Comparison of ENCODE assay signal across 27 cellular contexts in genomic region chr3:86961297-86961696, GRCh38. TPM values are rescaled to one million over a fixed set of nuclear protein-coding genes. Genes with fewer than 3 reads are reported as not detected.
DNase-seq lines count a peak whose midpoint lies in the region; ATAC-seq, FAIRE-seq and TF ChIP-seq lines count a peak whose summit lies in the region.
"Had no signal": no experiment of that assay in that cellular context is flagged by ENCODE, and none has a peak within 500 bp of the region (broad histone marks: within the 10 kb centered on the region; RNA-seq: fewer than 3 reads in every experiment).

No MANE protein-coding gene starts in this region.

- POLR2A ChIA-PET in activated CD8-positive, alpha-beta T cell treated with anti-CD3 and anti-CD28 coated beads, Interleukin-2, amount 10 ng/mL, durations not matched to agents 7 days and 5 days (lab: Charles Lee), result no interaction called here

- no peaks in the 10 kb centered on the region for H3K27me3 ChIP-seq in skeletal muscle satellite cell (ENCODE audit: control insufficient read depth, insufficient read depth, low read length)
- H3K27me3 ChIP-seq: right atrium auricular region had no signal

- TF ChIP-seq POLR2A in H54 (IDR thresholded peaks at IDR 0.05; ENCODE audit: low read depth, low read length), result no peak

- H3K36me3 Mint-ChIP-seq in activated CD8-positive, alpha-beta T cell treated with anti-CD3 and anti-CD28 coated beads, Interleukin-2, amount 10 ng/mL, durations not matched to agents 7 days and 5 days (ENCODE audit: low read depth), result no peaks in the 10 kb centered on the region
- H3K36me3 Mint-ChIP-seq: activated naive CD8-positive, alpha-beta T cell; CD4-positive, alpha-beta memory T cell had no signal

- H3K4me1 ChIP-seq in skeletal muscle satellite cell (ENCODE audit: control insufficient read depth, insufficient read depth, low read length), result peaks cover 44% of the 10 kb centered on the region
- H3K4me1 ChIP-seq: parathyroid adenoma, right atrium auricular region had no signal

- no peak overlapping the region for H3K4me3 ChIP-seq in fibroblast of pulmonary artery (replicated peaks; ENCODE audit: low read depth, low read length)
- no peak overlapping the region for H3K4me3 ChIP-seq in skeletal muscle satellite cell (ENCODE audit: low read length)
- H3K4me3 ChIP-seq: mucosa of descending colon, right atrium auricular region, thoracic aorta had no signal

- FAIRE-seq in H54 (lab: Jason Lieb, UNC), result peak; percentile 78
- FAIRE-seq: G401.6, GM18507, islet of Langerhans had no signal

- no peaks in the 10 kb centered on the region for H3K4me1 Mint-ChIP-seq in activated CD8-positive, alpha-beta T cell treated with anti-CD3 and anti-CD28 coated beads, Interleukin-2, amount 10 ng/mL, durations not matched to agents 7 days and 5 days (ENCODE audit: low read depth)
- H3K4me1 Mint-ChIP-seq: CD4-positive, alpha-beta memory T cell; nephron progenitor cell had no signal

- H3K27me3 Mint-ChIP-seq in activated CD8-positive, alpha-beta T cell treated with anti-CD3 and anti-CD28 coated beads, Interleukin-2, amount 10 ng/mL, durations not matched to agents 7 days and 5 days (ENCODE audit: low read depth), result no peaks in the 10 kb centered on the region
- H3K27me3 Mint-ChIP-seq: activated naive CD8-positive, alpha-beta T cell; CD4-positive, alpha-beta memory T cell had no signal

- DNase-seq in H54 (ENCODE audit: insufficient read length, low spot score) (no peak), amniotic epithelial cell (ENCODE audit: low read depth) (peak; percentile 81), fibroblast of pulmonary artery (ENCODE audit: low read depth) (peak; percentile 55), AG20443 (ENCODE audit: low spot score) (no peak), NCI-H748 (lab: John Stamatoyannopoulos, UW; ENCODE audit: unreplicated experiment) (no peak)
- no peak for DNase-seq in activated CD8-positive, alpha-beta T cell treated with anti-CD3 and anti-CD28 coated beads, Interleukin-2, amount 10 ng/mL, durations not matched to agents 7 days and 5 days
- DNase-seq: CD4-positive, alpha-beta memory T cell; effector memory CD4-positive, alpha-beta T cell; mucosa of descending colon; NCI-H1092; NCI-H187 treated with DMSO at 0.1 percent for 48 hours; NCI-H2227 treated with DMSO at 0.1 percent for 48 hours; NCI-H774; nephron progenitor cell; stimulated activated CD4-positive, alpha-beta T cell treated with anti-CD3 and anti-CD28 coated beads, Interleukin-12 subunit alpha, Interleukin-12 subunit beta, amount 100 ng/mL, for 4 hours; stimulated activated CD4-positive, alpha-beta T cell treated with anti-CD3 and anti-CD28 coated beads, Interleukin-4, amount 100 ng/mL, for 4 hours; stimulated activated naive CD4-positive, alpha-beta T cell had no signal

- H3K4me3 Mint-ChIP-seq in activated CD8-positive, alpha-beta T cell treated with anti-CD3 and anti-CD28 coated beads, Interleukin-2, amount 10 ng/mL, durations not matched to agents 7 days and 5 days, result no peak overlapping the region
- H3K4me3 Mint-ChIP-seq: activated naive CD8-positive, alpha-beta T cell; CD4-positive, alpha-beta memory T cell; nephron progenitor cell; T-helper 2 cell treated with Interferon-gamma antibody and Interleukin-4, amounts not matched to agents 5 μg/mL and 100 μg/mL, for 36 hours had no signal

- peaks cover 69% of the 10 kb centered on the region for H3K36me3 ChIP-seq in skeletal muscle satellite cell (ENCODE audit: insufficient read depth, low read length)
- H3K36me3 ChIP-seq: right atrium auricular region, thoracic aorta had no signal

- peak overlapping the region; percentile 31 for H3K4me2 ChIP-seq in skeletal muscle satellite cell (ENCODE audit: low read length)

- TF ChIP-seq CTCF in fibroblast of pulmonary artery (IDR thresholded peaks at IDR 0.05; ENCODE audit: low read length, missing control alignments), result no peak

- no peaks in the 10 kb centered on the region for H3K9me3 Mint-ChIP-seq in activated CD8-positive, alpha-beta T cell treated with anti-CD3 and anti-CD28 coated beads, Interleukin-2, amount 10 ng/mL, durations not matched to agents 7 days and 5 days (ENCODE audit: insufficient read depth)
- H3K9me3 Mint-ChIP-seq: nephron progenitor cell; T-helper 2 cell treated with Interferon-gamma antibody and Interleukin-4, amounts not matched to agents 5 μg/mL and 100 μg/mL, for 36 hours had no signal

- no peak overlapping the region for H3K27ac Mint-ChIP-seq in activated CD8-positive, alpha-beta T cell treated with anti-CD3 and anti-CD28 coated beads, Interleukin-2, amount 10 ng/mL, durations not matched to agents 7 days and 5 days
- H3K27ac Mint-ChIP-seq: activated naive CD8-positive, alpha-beta T cell; CD4-positive, alpha-beta memory T cell; nephron progenitor cell; T-helper 2 cell treated with Interferon-gamma antibody and Interleukin-4, amounts not matched to agents 5 μg/mL and 100 μg/mL, for 36 hours had no signal

- ATAC-seq in activated CD8-positive, alpha-beta T cell treated with anti-CD3 and anti-CD28 coated beads, Interleukin-2, amount 10 ng/mL, durations not matched to agents 7 days and 5 days, result no peak
- ATAC-seq: mucosa of descending colon, Right ventricle myocardium inferior had no signal

- H3K9me3 ChIP-seq in skeletal muscle satellite cell (replicated peaks; ENCODE audit: low read length), result no peaks in the 10 kb centered on the region
- H3K9me3 ChIP-seq: mucosa of descending colon, right atrium auricular region, thoracic aorta had no signal

- CTCF ChIA-PET in activated CD8-positive, alpha-beta T cell treated with anti-CD3 and anti-CD28 coated beads, Interleukin-2, amount 10 ng/mL, durations not matched to agents 7 days and 5 days (lab: Charles Lee), result no interaction called here

- H3K9ac ChIP-seq in skeletal muscle satellite cell (ENCODE audit: low read depth, low read length), result no peak overlapping the region
- H3K9ac ChIP-seq: parathyroid adenoma had no signal

RNA-seq across cellular contexts. Expression of gene VGLL3, which starts 29.7 kb away (rescaled TPM):
- total RNA-seq in skeletal muscle satellite cell (2012; rRNA removed), result 59.0 and 59.3 TPM in 2 replicates
- not detected for total RNA-seq in activated CD8-positive, alpha-beta T cell treated with anti-CD3 and anti-CD28 coated beads, Interleukin-2, amount 10 ng/mL, durations not matched to agents 7 days and 5 days
- total RNA-seq: CD4-positive, alpha-beta memory T cell had no signal

Comparison
In these comparisons a context has a peak if more than half of its experiments do, and no peak if none do; other contexts are left out.
1. DNase-seq: peak in amniotic epithelial cell (single experiment) and fibroblast of pulmonary artery (single experiment); none in H54 (single experiment), AG20443 (single experiment), NCI-H748 (single experiment) and activated CD8-positive, alpha-beta T cell treated with anti-CD3 and anti-CD28 coated beads, Interleukin-2, amount 10 ng/mL, durations not matched to agents 7 days and 5 days (single experiment).